ENCODE assay signal across 25 cellular contexts in the genomic region with DNA sequence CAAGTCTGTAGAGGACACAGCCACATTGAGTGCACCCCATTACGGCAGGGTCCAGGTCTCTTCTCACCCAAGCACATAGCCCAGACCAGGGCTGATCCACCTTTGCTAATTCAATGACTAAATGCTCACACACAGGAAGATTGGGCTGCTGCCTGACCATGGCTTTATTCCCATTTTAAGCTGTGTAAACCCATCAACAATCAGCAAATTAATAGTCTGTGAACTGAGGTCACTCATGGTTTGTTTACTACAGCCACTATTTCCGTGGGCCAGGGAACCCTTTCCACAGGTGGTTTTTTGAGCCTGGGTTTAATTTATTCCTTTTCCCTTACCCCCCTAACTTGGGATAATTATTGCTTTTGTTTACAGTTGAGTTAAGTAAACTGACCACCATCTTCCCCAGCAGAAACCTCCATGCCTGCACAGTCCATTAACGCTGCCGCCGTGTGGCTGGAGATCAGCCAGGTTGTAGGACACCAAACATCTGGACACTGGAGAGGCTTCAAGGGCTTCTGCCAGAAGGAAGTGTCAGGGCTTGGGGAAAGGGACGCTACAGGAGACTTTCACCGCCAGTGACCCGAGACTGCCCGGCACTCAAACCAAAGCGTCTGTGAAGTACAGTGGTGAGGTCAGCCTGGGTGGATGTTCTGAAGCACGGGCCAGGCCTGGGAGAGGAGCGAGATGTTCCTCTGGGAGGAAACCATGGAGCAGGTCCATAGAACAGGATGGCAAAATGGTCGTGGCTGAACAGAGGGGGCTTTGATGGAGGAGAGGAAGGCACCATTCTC.
DNase-seq lines count a peak whose midpoint lies in the region; ATAC-seq and TF ChIP-seq lines count a peak whose summit lies in the region.
"Had no signal": no experiment of that assay in that cellular context is flagged by ENCODE, and none has a peak within 500 bp of the region (broad histone marks: within the 10 kb centered on the region; RNA-seq: fewer than 3 reads in every experiment).

No MANE protein-coding gene starts in this region.

- H3K36me3 ChIP-seq in heart left ventricle (no peaks in the 10 kb centered on the region), parathyroid adenoma (ENCODE audit: control insufficient read depth, insufficient read depth, low read length) (no peaks in the 10 kb centered on the region), brain microvascular endothelial cell (replicated peaks) (no peaks in the 10 kb centered on the region), stomach (no peaks in the 10 kb centered on the region)
- H3K36me3 ChIP-seq: BLaER1 treated with 17β-estradiol and CSF1 and Interleukin-3, amounts not matched to agents 10 nM and 100 nM; cardiac muscle cell; neutrophil; right lobe of liver had no signal

- ATAC-seq in heart left ventricle (peak in 3 of 4 donors; percentile 42 to 65 (median 55)), HG02870 (IDR thresholded peaks at IDR 0.05; ENCODE audit: unreplicated experiment) (no peak)
- no peak for ATAC-seq in activated naive CD4-positive, alpha-beta T cell treated with anti-CD3 and anti-CD28 coated beads, Interleukin-2, amount 50 U/mL, for 72 hours

- DNase-seq in DMS53 (lab: John Stamatoyannopoulos, UW) (peak; percentile 86), NCI-H510A (lab: John Stamatoyannopoulos, UW) (peak; percentile 19), heart left ventricle (peak in 1 of 5 donors; percentile 47), brain microvascular endothelial cell (no peak), stomach (no peak)
- no peak for DNase-seq in activated naive CD4-positive, alpha-beta T cell treated with anti-CD3 and anti-CD28 coated beads, Interleukin-2, amount 50 U/mL, for 72 hours (ENCODE audit: low spot score in 2 of 2)
- DNase-seq: activated CD4-positive, CD25-positive, alpha-beta regulatory T cell treated with anti-CD3 and anti-CD28 coated beads, Interleukin-2, amount 50 U/mL, for 72 hours; activated naive CD4-positive, alpha-beta T cell; activated T-cell treated with anti-CD3 and anti-CD28 coated beads, Interleukin-2, amount 50 U/mL, for 1 hour; amniotic stem cell; Caco-2; dermis blood vessel endothelial cell; H7; immature natural killer cell; NCI-H1105 treated with DMSO at 0.1 percent for 48 hours; NCI-H526; right lobe of liver; stimulated activated CD4-positive, alpha-beta T cell treated with anti-CD3 and anti-CD28 coated beads, Interleukin-15, amount 100 ng/mL, for 24 hours had no signal

- intact Hi-C loops in heart left ventricle (cut with DNase I) (no loop called here), stomach (cut with DNase I; ENCODE audit: low total_unique reads) (no loop called here)

- TF ChIP-seq POLR2A in heart left ventricle (IDR thresholded peaks at IDR 0.05): no peak
- no peak for TF ChIP-seq POLR2A in stomach (IDR thresholded peaks at IDR 0.05)

- H3K36me3 Mint-ChIP-seq in activated naive CD4-positive, alpha-beta T cell treated with anti-CD3 and anti-CD28 coated beads, Interleukin-2, amount 50 U/mL, for 72 hours: no peaks in the 10 kb centered on the region
- H3K36me3 Mint-ChIP-seq: immature natural killer cell had no signal

- H3K27ac Mint-ChIP-seq in activated naive CD4-positive, alpha-beta T cell treated with anti-CD3 and anti-CD28 coated beads, Interleukin-2, amount 50 U/mL, for 72 hours: no peak overlapping the region
- H3K27ac Mint-ChIP-seq: immature natural killer cell had no signal

- peak overlapping the region; percentile 8 for H2AFZ ChIP-seq in parathyroid adenoma
- H2AFZ ChIP-seq: hepatocyte had no signal

- H3K9ac ChIP-seq in parathyroid adenoma: no peak overlapping the region
- H3K9ac ChIP-seq: BLaER1 treated with 17β-estradiol and CSF1 and Interleukin-3, amounts not matched to agents 10 nM and 100 nM had no signal

- 57 to 69% (median 63%) methylated on average over 13 of the region's 13 CpGs for WGBS in heart left ventricle, 4 donors
- WGBS in stomach, 5 donors: 60 to 66% (median 64%) methylated on average over 13 of the region's 13 CpGs

- peaks cover 11 to 13% of the 10 kb centered on the region in 2 donors for H3K9me3 Mint-ChIP-seq in activated naive CD4-positive, alpha-beta T cell treated with anti-CD3 and anti-CD28 coated beads, Interleukin-2, amount 50 U/mL, for 72 hours

- no peaks in the 10 kb centered on the region for H3K27me3 ChIP-seq in heart left ventricle
- no peaks in the 10 kb centered on the region for H3K27me3 ChIP-seq in parathyroid adenoma (ENCODE audit: control insufficient read depth, insufficient read depth, low read length)
- no peaks in the 10 kb centered on the region for H3K27me3 ChIP-seq in brain microvascular endothelial cell (replicated peaks)
- no peaks in the 10 kb centered on the region for H3K27me3 ChIP-seq in stomach
- H3K27me3 ChIP-seq: BLaER1 treated with 17β-estradiol and CSF1 and Interleukin-3, amounts not matched to agents 10 nM and 100 nM; cardiac muscle cell; hepatocyte; right lobe of liver had no signal

- H3K4me1 ChIP-seq in heart left ventricle: peaks cover 0 to 13% (median 2%) of the 10 kb centered on the region in 12 donors
- H3K4me1 ChIP-seq in parathyroid adenoma: peaks cover 3% of the 10 kb centered on the region
- H3K4me1 ChIP-seq in stomach: peaks cover 0 to 5% (median 0%) of the 10 kb centered on the region in 4 donors
- H3K4me1 ChIP-seq: BLaER1 treated with 17β-estradiol and CSF1 and Interleukin-3, amounts not matched to agents 10 nM and 100 nM; right lobe of liver had no signal

- H3K9me3 ChIP-seq in heart left ventricle (peaks cover 0 to 11% (median 0%) of the 10 kb centered on the region in 12 donors), parathyroid adenoma (ENCODE audit: control insufficient read depth, low read length) (no peaks in the 10 kb centered on the region), stomach (no peaks in the 10 kb centered on the region)
- H3K9me3 ChIP-seq: Caco-2, neutrophil, right lobe of liver had no signal

- no peaks in the 10 kb centered on the region for H3K79me2 ChIP-seq in parathyroid adenoma
- H3K79me2 ChIP-seq: hepatocyte had no signal

- TF ChIP-seq EP300 in stomach (IDR thresholded peaks at IDR 0.05): no peak

- H3K4me3 ChIP-seq in heart left ventricle (no peak overlapping the region), parathyroid adenoma (ENCODE audit: low read depth, low read length) (no peak overlapping the region), brain microvascular endothelial cell (ENCODE audit: low read depth, low read length) (no peak overlapping the region), stomach (no peak overlapping the region)
- H3K4me3 ChIP-seq: BLaER1 treated with 17β-estradiol and CSF1 and Interleukin-3, amounts not matched to agents 10 nM and 100 nM; cardiac muscle cell; hepatocyte; lung; right lobe of liver had no signal

- TF ChIP-seq CTCF in heart left ventricle (IDR thresholded peaks at IDR 0.05) (no peak), parathyroid adenoma (IDR thresholded peaks at IDR 0.05) (no peak), brain microvascular endothelial cell (IDR thresholded peaks at IDR 0.05; ENCODE audit: low read depth, low read length, missing control alignments) (no peak), stomach (IDR thresholded peaks at IDR 0.05) (no peak)

- no peak overlapping the region for H3K4me2 ChIP-seq in parathyroid adenoma (ENCODE audit: low read length)
- H3K4me2 ChIP-seq: BLaER1 treated with 17β-estradiol and CSF1 and Interleukin-3, amounts not matched to agents 10 nM and 100 nM; hepatocyte had no signal

- in situ Hi-C loops in brain microvascular endothelial cell (cut with HindIII; ENCODE audit: low pct_ligation_motif_present, low sequenced_read_pairs): no loop called here

- H3K27ac ChIP-seq in heart left ventricle (no peak overlapping the region), parathyroid adenoma (no peak overlapping the region), brain microvascular endothelial cell (no peak overlapping the region), stomach (no peak overlapping the region)
- H3K27ac ChIP-seq: BLaER1 treated with 17β-estradiol and CSF1 and Interleukin-3, amounts not matched to agents 10 nM and 100 nM; cardiac muscle cell; hepatocyte; neutrophil; right lobe of liver had no signal

Comparison
In these comparisons a context has a peak if more than half of its experiments do, and no peak if none do; other contexts are left out.
1. DNase-seq: peak in DMS53 (single experiment) and NCI-H510A (single experiment); none in brain microvascular endothelial cell (single experiment), activated naive CD4-positive, alpha-beta T cell treated with anti-CD3 and anti-CD28 coated beads, Interleukin-2, amount 50 U/mL, for 72 hours (0 of 2) and stomach (single experiment).
2. ATAC-seq: peak in heart left ventricle (3 of 4); none in HG02870 (single experiment) and activated naive CD4-positive, alpha-beta T cell treated with anti-CD3 and anti-CD28 coated beads, Interleukin-2, amount 50 U/mL, for 72 hours (0 of 2).